Comparison of ENCODE assay signal across 24 cellular contexts in genomic region chr7:101861223-101861775, GRCh38. TPM values are rescaled to one million over a fixed set of nuclear protein-coding genes. Genes with fewer than 3 reads are reported as not detected.
DNase-seq lines count a peak whose midpoint lies in the region; ATAC-seq and TF ChIP-seq lines count a peak whose summit lies in the region.
"Had no signal": no experiment of that assay in that cellular context is flagged by ENCODE, and none has a peak within 500 bp of the region (broad histone marks: within the 10 kb centered on the region; RNA-seq: fewer than 3 reads in every experiment).

No MANE protein-coding gene starts in this region.

- H3K4me1 ChIP-seq in OCI-LY7 (ENCODE audit: insufficient read depth, low read length, poor library complexity, severe bottlenecking) (peaks cover 100% of the 10 kb centered on the region), iPS-18a (ENCODE audit: control insufficient read depth, low read depth, low read length) (peaks cover 41% of the 10 kb centered on the region)

- no peak overlapping the region for H2AFZ ChIP-seq in OCI-LY7 (ENCODE audit: low read length)
- H2AFZ ChIP-seq: GM23248, hepatocyte had no signal

- TF ChIP-seq CTCF in OCI-LY7 (conservative IDR thresholded peaks at IDR 0.05; ENCODE audit: low read length), result no peak

- no peaks in the 10 kb centered on the region for H3K27me3 Mint-ChIP-seq in activated naive CD8-positive, alpha-beta T cell treated with anti-CD3 and anti-CD28 coated beads, Interleukin-2, amount 50 U/mL, for 24 hours
- H3K27me3 Mint-ChIP-seq in activated naive CD8-positive, alpha-beta T cell treated with anti-CD3 and anti-CD28 coated beads for 36 hours, result no peaks in the 10 kb centered on the region

- no peaks in the 10 kb centered on the region for H3K9me3 Mint-ChIP-seq in activated naive CD8-positive, alpha-beta T cell treated with anti-CD3 and anti-CD28 coated beads, Interleukin-2, amount 50 U/mL, for 24 hours
- H3K9me3 Mint-ChIP-seq in activated naive CD8-positive, alpha-beta T cell treated with anti-CD3 and anti-CD28 coated beads for 36 hours, result no peaks in the 10 kb centered on the region
- H3K9me3 Mint-ChIP-seq in stimulated activated effector memory CD8-positive, alpha-beta T cell treated with anti-CD3 and anti-CD28 coated beads, Interleukin-12 subunit alpha, Interleukin-12 subunit beta, amount 100 ng/mL, for 72 hours, result no peaks in the 10 kb centered on the region
- H3K9me3 Mint-ChIP-seq: activated naive CD4-positive, alpha-beta T cell treated with anti-CD3 and anti-CD28 coated beads for 36 hours had no signal

- H4K20me1 ChIP-seq in OCI-LY7 (ENCODE audit: insufficient read depth, low read length), result no peaks in the 10 kb centered on the region

- CTCF ChIA-PET in OCI-LY7 (lab: Charles Lee; ENCODE audit: unreplicated experiment), result interaction anchor here (0.6 to 1.0 kb wide), 2 partner anchors 8 to 14 kb away, joined by 3 to 4 read pairs; no protein-coding TSS in a partner anchor

- H3K9me3 ChIP-seq in OCI-LY7 (ENCODE audit: low read length) (peaks cover 4% of the 10 kb centered on the region; the same call in 1 of the 2 replicates), iPS-18a (ENCODE audit: control insufficient read depth, low read depth, low read length) (no peaks in the 10 kb centered on the region)
- H3K9me3 ChIP-seq: stomach, upper lobe of left lung had no signal

- H3K79me2 ChIP-seq in OCI-LY7 (ENCODE audit: insufficient read depth, low read depth, low read length), result peaks cover 85% of the 10 kb centered on the region

- BruUV-seq in OCI-LY7 (replicated peaks; lab: Mats Ljungman, UMichigan), result no TSS peak

- H3K36me3 ChIP-seq in OCI-LY7 (ENCODE audit: insufficient read depth, low read length), result peaks cover 35% of the 10 kb centered on the region
- no peaks in the 10 kb centered on the region for H3K36me3 ChIP-seq in iPS-18a (ENCODE audit: control insufficient read depth, low read depth, low read length)
- H3K36me3 ChIP-seq: stomach, upper lobe of left lung had no signal

- no peak for DNase-seq in activated naive CD8-positive, alpha-beta T cell treated with anti-CD3 and anti-CD28 coated beads, Interleukin-2, amount 50 U/mL, for 24 hours
- no peak for DNase-seq in activated naive CD8-positive, alpha-beta T cell treated with anti-CD3 and anti-CD28 coated beads for 36 hours
- DNase-seq in OCI-LY7 (ENCODE audit: low spot score), result peak; percentile 97
- no peak for DNase-seq in stimulated activated effector memory CD8-positive, alpha-beta T cell treated with anti-CD3 and anti-CD28 coated beads, Interleukin-12 subunit alpha, Interleukin-12 subunit beta, amount 100 ng/mL, for 72 hours (ENCODE audit: low spot score in 2 of 2)
- no peak for DNase-seq in T-helper 2 cell
- DNase-seq in NCI-H2081 treated with DMSO at 0.1 percent for 48 hours (lab: John Stamatoyannopoulos, UW), result no peak
- DNase-seq in NCI-H146 (lab: John Stamatoyannopoulos, UW), result no peak
- DNase-seq: 8988T; activated naive CD4-positive, alpha-beta T cell treated with anti-CD3 and anti-CD28 coated beads for 36 hours; activated T-cell treated with anti-CD3 and anti-CD28 coated beads, Interleukin-2, amount 50 U/mL, for 1 hour; anterior cingulate cortex; GM23248; NCI-H510A; occipital lobe; stimulated activated CD4-positive, alpha-beta T cell treated with anti-CD3 and anti-CD28 coated beads, Interleukin-12 subunit alpha, Interleukin-12 subunit beta, amount 100 ng/mL, for 4 hours; stimulated activated CD4-positive, alpha-beta T cell treated with anti-CD3 and anti-CD28 coated beads, Interleukin-4, amount 100 ng/mL, for 4 hours; stomach; T-helper 9 cell; upper lobe of left lung had no signal

- no peak overlapping the region for H3K9ac ChIP-seq in iPS-18a (ENCODE audit: low read length)
- H3K9ac ChIP-seq: GM23248 had no signal

- no peaks in the 10 kb centered on the region for H3K9me2 ChIP-seq in OCI-LY7 (ENCODE audit: insufficient read depth, low read length)

- no peaks in the 10 kb centered on the region for H3K27me3 ChIP-seq in iPS-18a (ENCODE audit: control insufficient read depth, insufficient read depth, low read length)
- H3K27me3 ChIP-seq: hepatocyte, stomach, upper lobe of left lung had no signal

- H3K27ac ChIP-seq in OCI-LY7 (ENCODE audit: low read depth, low read length, poor library complexity, severe bottlenecking) (peak overlapping the region; percentile 97), iPS-18a (ENCODE audit: low read length) (no peak overlapping the region)
- H3K27ac ChIP-seq: epithelial cell of prostate, GM23248 had no signal

- H3K4me3 Mint-ChIP-seq in activated naive CD8-positive, alpha-beta T cell treated with anti-CD3 and anti-CD28 coated beads, Interleukin-2, amount 50 U/mL, for 24 hours, result no peak overlapping the region
- no peak overlapping the region for H3K4me3 Mint-ChIP-seq in activated naive CD8-positive, alpha-beta T cell treated with anti-CD3 and anti-CD28 coated beads for 36 hours
- no peak overlapping the region for H3K4me3 Mint-ChIP-seq in stimulated activated effector memory CD8-positive, alpha-beta T cell treated with anti-CD3 and anti-CD28 coated beads, Interleukin-12 subunit alpha, Interleukin-12 subunit beta, amount 100 ng/mL, for 72 hours
- H3K4me3 Mint-ChIP-seq: activated naive CD4-positive, alpha-beta T cell treated with anti-CD3 and anti-CD28 coated beads for 36 hours had no signal

- H3K4me2 ChIP-seq in OCI-LY7 (ENCODE audit: low read length), result peak overlapping the region; percentile 100
- H3K4me2 ChIP-seq: hepatocyte had no signal

- H3K4me3 ChIP-seq in OCI-LY7 (ENCODE audit: low read depth, low read length, poor library complexity, severe bottlenecking) (peak overlapping the region; percentile 74), iPS-18a (ENCODE audit: low read length) (peak overlapping the region; percentile 27)
- H3K4me3 ChIP-seq: GM23248, hepatocyte, lung, stomach, upper lobe of left lung had no signal

- ATAC-seq in activated naive CD8-positive, alpha-beta T cell treated with anti-CD3 and anti-CD28 coated beads, Interleukin-2, amount 50 U/mL, for 24 hours, result no peak
- ATAC-seq in stimulated activated effector memory CD8-positive, alpha-beta T cell treated with anti-CD3 and anti-CD28 coated beads, Interleukin-12 subunit alpha, Interleukin-12 subunit beta, amount 100 ng/mL, for 72 hours, result no peak
- ATAC-seq: SK-N-SH treated with all-trans-retinoic acid at 6 μM for 48 hours had no signal

- peaks cover 3% of the 10 kb centered on the region for H3K36me3 Mint-ChIP-seq in activated naive CD8-positive, alpha-beta T cell treated with anti-CD3 and anti-CD28 coated beads, Interleukin-2, amount 50 U/mL, for 24 hours (ENCODE audit: low read depth)
- no peaks in the 10 kb centered on the region for H3K36me3 Mint-ChIP-seq in activated naive CD8-positive, alpha-beta T cell treated with anti-CD3 and anti-CD28 coated beads for 36 hours
- peaks cover 9% of the 10 kb centered on the region for H3K36me3 Mint-ChIP-seq in stimulated activated effector memory CD8-positive, alpha-beta T cell treated with anti-CD3 and anti-CD28 coated beads, Interleukin-12 subunit alpha, Interleukin-12 subunit beta, amount 100 ng/mL, for 72 hours

- H3K4me1 Mint-ChIP-seq in activated naive CD8-positive, alpha-beta T cell treated with anti-CD3 and anti-CD28 coated beads, Interleukin-2, amount 50 U/mL, for 24 hours, result peaks cover 18% of the 10 kb centered on the region
- H3K4me1 Mint-ChIP-seq in activated naive CD8-positive, alpha-beta T cell treated with anti-CD3 and anti-CD28 coated beads for 36 hours, result peaks cover 20% of the 10 kb centered on the region
- peaks cover 17% of the 10 kb centered on the region for H3K4me1 Mint-ChIP-seq in stimulated activated effector memory CD8-positive, alpha-beta T cell treated with anti-CD3 and anti-CD28 coated beads, Interleukin-12 subunit alpha, Interleukin-12 subunit beta, amount 100 ng/mL, for 72 hours

- peak overlapping the region; percentile 37 for H3K27ac Mint-ChIP-seq in activated naive CD8-positive, alpha-beta T cell treated with anti-CD3 and anti-CD28 coated beads, Interleukin-2, amount 50 U/mL, for 24 hours
- no peak overlapping the region for H3K27ac Mint-ChIP-seq in activated naive CD8-positive, alpha-beta T cell treated with anti-CD3 and anti-CD28 coated beads for 36 hours
- H3K27ac Mint-ChIP-seq in stimulated activated effector memory CD8-positive, alpha-beta T cell treated with anti-CD3 and anti-CD28 coated beads, Interleukin-12 subunit alpha, Interleukin-12 subunit beta, amount 100 ng/mL, for 72 hours, result peak overlapping the region; percentile 6
- H3K27ac Mint-ChIP-seq: activated naive CD4-positive, alpha-beta T cell treated with anti-CD3 and anti-CD28 coated beads for 36 hours had no signal

- POLR2A ChIA-PET in OCI-LY7 (lab: Charles Lee), result interaction anchor here (0.7 to 3.3 kb wide), 11 partner anchors 9 to 124 kb away, joined by 3 to 28 read pairs (median 5); no protein-coding TSS in a partner anchor

- intact Hi-C loops in OCI-LY7 (cut with micrococcal nuclease; ENCODE audit: unreplicated experiment), result no loop called here

RNA-seq across cellular contexts. Expression of gene CUX1, which starts 43.9 kb away (rescaled TPM):
- total RNA-seq in activated naive CD8-positive, alpha-beta T cell treated with anti-CD3 and anti-CD28 coated beads for 36 hours, result 10 to 100 TPM; 14.2 to 14.5 TPM
- 131 and 143 TPM in 2 replicates for total RNA-seq in OCI-LY7 (2014; rRNA removed; shearing (Covaris generic))
- total RNA-seq in OCI-LY7 (2022), result 199 and 247 TPM in 2 replicates

Comparison
In these comparisons a context has a peak if more than half of its experiments do, and no peak if none do; other contexts are left out.
1. RNA of gene CUX1, which starts 43.9 kb away (total RNA-seq): 131 to 247 TPM in OCI-LY7; 14.2 to 14.5 TPM in activated naive CD8-positive, alpha-beta T cell treated with anti-CD3 and anti-CD28 coated beads for 36 hours; every median in the first group is over 4 times any median in the second.